Comparison of ENCODE assay signal across 8 cellular contexts in genomic region chr12:53299454-53300180, GRCh38. TPM values are rescaled to one million over a fixed set of nuclear protein-coding genes. Genes with fewer than 3 reads are reported as not detected.
DNase-seq lines count a peak whose midpoint lies in the region; ATAC-seq and TF ChIP-seq lines count a peak whose summit lies in the region.

MYG1 (plus strand) TSS chr12:53299695; CDS start chr12:53299738, 43 bp downstream.

- CTCF ChIA-PET in Calu3 (lab: Charles Lee) (interaction anchor here (0.5 to 1.6 kb wide), 4 partner anchors 13 to 123 kb away, joined by 3 to 6 read pairs (median 5); partner anchors contain the start of gene AAAS), OCI-LY7 (lab: Charles Lee; ENCODE audit: unreplicated experiment) (interaction anchor here (0.7 to 1.2 kb wide), 3 partner anchors 20 to 45 kb away, joined by 3 to 4 read pairs (median 4); partner anchors contain the start of gene AAAS)

- no peaks in the 10 kb centered on the region for H3K9me3 Mint-ChIP-seq in Calu3 (ENCODE audit: low read depth, unreplicated experiment)

- DNase-seq in Calu3 (peak; percentile 80), HuH-7 (ENCODE audit: low spot score) (peak; percentile 92), OCI-LY7 (ENCODE audit: low spot score) (peak; percentile 92), activated T-cell treated with anti-CD3 and anti-CD28 coated beads for 24 hours (ENCODE audit: low read depth) (peak; percentile 84), epithelial cell of prostate (ENCODE audit: low read depth, low spot score) (no peak), mucosa of descending colon (peak; percentile 92 to 95 (median 93))
- DNase-seq in stimulated activated CD8-positive, alpha-beta memory T cell treated with anti-CD3 and anti-CD28 coated beads, Interleukin-4, amount 100 ng/mL, for 1 hour (ENCODE audit: low read depth in 2 of 2, low spot score in 1 of 2): peak; percentile 53 to 70

- peaks cover 28% of the 10 kb centered on the region for H3K4me1 ChIP-seq in OCI-LY7 (ENCODE audit: insufficient read depth, low read length, poor library complexity, severe bottlenecking)
- H3K4me1 ChIP-seq in mucosa of descending colon (ENCODE audit: low read depth): peaks cover 21% of the 10 kb centered on the region

- peak within 1 kb of the TSS; percentile 84 for H3K4me2 ChIP-seq in OCI-LY7 (ENCODE audit: low read length)

- peaks cover 59% of the 10 kb centered on the region for H3K36me3 Mint-ChIP-seq in Calu3 (ENCODE audit: insufficient read depth, unreplicated experiment)

- BruUV-seq in Calu3 (replicated peaks; lab: Mats Ljungman, UMichigan) (no TSS peak), OCI-LY7 (replicated peaks; lab: Mats Ljungman, UMichigan) (no TSS peak)

- peaks cover 25% of the 10 kb centered on the region for H3K79me2 ChIP-seq in OCI-LY7 (ENCODE audit: insufficient read depth, low read depth, low read length)

- H3K27ac Mint-ChIP-seq in Calu3 (ENCODE audit: unreplicated experiment): peak within 1 kb of the TSS; percentile 83

- POLR2A ChIA-PET in OCI-LY7 (lab: Charles Lee): interaction anchor here (0.6 to 2.4 kb wide), 5 partner anchors 21 to 304 kb away, joined by 3 to 17 read pairs (median 5); partner anchors contain the start of genes AAAS and SP1

- no peak for TF ChIP-seq CTCF in Calu3 (IDR thresholded peaks at IDR 0.05; ENCODE audit: unreplicated experiment)
- no peak; the same call in 1 of the 2 replicates for TF ChIP-seq CTCF in OCI-LY7 (conservative IDR thresholded peaks at IDR 0.05; ENCODE audit: low read length)
- no peak for TF ChIP-seq CTCF in mucosa of descending colon (IDR thresholded peaks at IDR 0.05)

- H3K4me3 Mint-ChIP-seq in Calu3 (ENCODE audit: low read depth, unreplicated experiment): peak within 1 kb of the TSS; percentile 79

- H3K4me3 ChIP-seq in OCI-LY7 (ENCODE audit: low read depth, low read length, poor library complexity, severe bottlenecking) (peak within 1 kb of the TSS; percentile 72), mucosa of descending colon (peak within 1 kb of the TSS; percentile 59)

- ATAC-seq in GM21367 (IDR thresholded peaks at IDR 0.05; ENCODE audit: unreplicated experiment) (peak; percentile 56), mucosa of descending colon (peak; percentile 90)

- no peak within 1 kb of the TSS; the same call in 1 of the 2 replicates for H2AFZ ChIP-seq in OCI-LY7 (ENCODE audit: low read length)

- intact Hi-C loops in Calu3 (cut with micrococcal nuclease; ENCODE audit: unreplicated experiment) (no loop called here), OCI-LY7 (cut with micrococcal nuclease; ENCODE audit: unreplicated experiment) (loop anchor here (1.0 kb wide), 1 partner anchor 22 kb away; the partner anchor contains the start of gene AAAS), mucosa of descending colon (cut with DNase I, micrococcal nuclease) (no loop called here)

- peaks cover 29% of the 10 kb centered on the region for H3K4me1 Mint-ChIP-seq in Calu3 (ENCODE audit: low read depth, unreplicated experiment)

- no peaks in the 10 kb centered on the region for H3K9me2 ChIP-seq in OCI-LY7 (ENCODE audit: insufficient read depth, low read length)

- H3K36me3 ChIP-seq in OCI-LY7 (ENCODE audit: insufficient read depth, low read length) (peaks cover 52% of the 10 kb centered on the region), mucosa of descending colon (ENCODE audit: low read depth) (no peaks in the 10 kb centered on the region)

- H3K9me3 ChIP-seq in OCI-LY7 (ENCODE audit: low read length): no peaks in the 10 kb centered on the region
- no peaks in the 10 kb centered on the region for H3K9me3 ChIP-seq in mucosa of descending colon

- H3K27me3 Mint-ChIP-seq in Calu3 (ENCODE audit: unreplicated experiment): no peaks in the 10 kb centered on the region

- H3K27ac ChIP-seq in OCI-LY7 (ENCODE audit: low read depth, low read length, poor library complexity, severe bottlenecking) (no peak within 1 kb of the TSS), epithelial cell of prostate (peak within 1 kb of the TSS; percentile 68)

- no peaks in the 10 kb centered on the region for H4K20me1 ChIP-seq in OCI-LY7 (ENCODE audit: insufficient read depth, low read length)

RNA-seq across cellular contexts. Expression of gene MYG1, which starts in this region (rescaled TPM):
- total RNA-seq in Calu3 (2022) (29.7 and 32.4 TPM in 2 replicates), OCI-LY7 (2022) (59.3 and 64.9 TPM in 2 replicates), mucosa of descending colon (10 to 100 TPM; 35.4 to 54.9 (median 38.0) TPM)
- total RNA-seq in OCI-LY7 (2014; rRNA removed; shearing (Covaris generic)): 41.0 and 53.4 TPM in 2 replicates
